ENCODE assay signal across 1 cellular context in genomic region chr2:70671059-70671685, GRCh38.
TF ChIP-seq lines count a peak whose summit lies in the region.

No MANE protein-coding gene starts in this region.

TF ChIP-seq in GM23338, 12 proteins besides CTCF, POLR2A, EP300 and RAD21 (continued from another document):
- TF ChIP-seq ZNF462 (CRISPR knock-in tag; IDR thresholded peaks at IDR 0.05) (no peak), CREB1 (CRISPR knock-in tag; IDR thresholded peaks at IDR 0.05; ENCODE audit: low read depth) (no peak), REST (IDR thresholded peaks at IDR 0.05; ENCODE audit: unreplicated experiment) (no peak)
